In the genomic region with DNA sequence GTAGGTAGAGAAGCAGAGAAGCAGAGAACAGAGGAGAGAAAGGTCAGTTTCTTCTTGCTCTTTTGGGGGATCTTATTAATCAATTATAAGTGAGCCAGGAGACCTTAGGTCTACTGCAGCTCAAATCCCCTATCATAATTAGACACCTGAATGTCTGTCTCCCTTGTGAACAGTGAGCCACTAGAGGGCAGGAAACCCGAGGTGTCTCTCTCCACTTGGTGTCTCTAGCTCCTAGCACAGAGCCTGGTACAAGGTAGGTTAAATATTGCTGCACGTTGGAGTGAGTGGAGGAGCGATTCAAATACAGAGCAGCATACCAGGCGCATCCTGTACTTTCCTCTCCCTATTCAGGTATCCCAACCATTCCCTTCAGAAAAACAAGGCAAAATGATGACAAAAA, we compare ENCODE assay signal across 9 cellular contexts. TPM values are rescaled to one million over a fixed set of nuclear protein-coding genes. Genes with fewer than 3 reads are reported as not detected.
DNase-seq lines count a peak whose midpoint lies in the region; ATAC-seq and TF ChIP-seq lines count a peak whose summit lies in the region.
"Had no signal": no experiment of that assay in that cellular context is flagged by ENCODE, and none has a peak within 500 bp of the region (broad histone marks: within the 10 kb centered on the region; RNA-seq: fewer than 3 reads in every experiment).

No MANE protein-coding gene starts in this region.

- H2BK5ac ChIP-seq in H9 (ENCODE audit: insufficient read length, low read length): no peak overlapping the region

- no peak overlapping the region for H3K27ac Mint-ChIP-seq in H9

- no peak overlapping the region for H3T11ph ChIP-seq in H9 (ENCODE audit: low read length)

- no peaks in the 10 kb centered on the region; a peak in 1 of 5 replicates for H3K9me3 Mint-ChIP-seq in H9

- no peaks in the 10 kb centered on the region for H3K36me3 ChIP-seq in DND-41 (ENCODE audit: insufficient read depth, low read length)
- H3K36me3 ChIP-seq in RWPE2 (ENCODE audit: low read depth): no peaks in the 10 kb centered on the region
- no peaks in the 10 kb centered on the region for H3K36me3 ChIP-seq in effector memory CD4-positive, alpha-beta T cell (ENCODE audit: control insufficient read depth, insufficient read depth, low read length)

- H3K27ac ChIP-seq in DND-41 (ENCODE audit: low read length): no peak overlapping the region
- H3K27ac ChIP-seq in H9 (ENCODE audit: insufficient read length, low read depth, low read length): no peak overlapping the region
- no peak overlapping the region for H3K27ac ChIP-seq in RWPE2 (ENCODE audit: poor library complexity, severe bottlenecking)
- H3K27ac ChIP-seq in effector memory CD4-positive, alpha-beta T cell (ENCODE audit: insufficient read depth, low read length, poor library complexity, severe bottlenecking): no peak overlapping the region

- H2BK15ac ChIP-seq in H9 (ENCODE audit: low read depth, low read length): no peak overlapping the region

- H3K4me1 Mint-ChIP-seq in H9: peaks cover 21 to 25% of the 10 kb centered on the region in 2 experiments

- H3K4me3 Mint-ChIP-seq in H9: peak overlapping the region in 1 of 2 experiments; percentile 88; a peak in 2 of 5 replicates

- no peak overlapping the region for H2BK12ac ChIP-seq in H9 (ENCODE audit: insufficient read length, low read depth, low read length)

- H3K27me3 Mint-ChIP-seq in H9 (ENCODE audit: low read depth): peaks cover 92% of the 10 kb centered on the region

- no peak overlapping the region for H4K91ac ChIP-seq in H9 (ENCODE audit: insufficient read length, low read depth, low read length)

- no peak overlapping the region for H4K5ac ChIP-seq in H9 (ENCODE audit: insufficient read length, low read depth, low read length)

- no peak overlapping the region for H3K18ac ChIP-seq in H9 (ENCODE audit: insufficient read length, low read depth, low read length)

- no peak overlapping the region for H3K4ac ChIP-seq in H9 (ENCODE audit: low read depth, low read length)

- peaks cover 0 to 5% (median 2%) of the 10 kb centered on the region in 3 experiments; a peak in 4 of 7 replicates for H3K36me3 Mint-ChIP-seq in H9 (ENCODE audit: insufficient read depth in 1 of 3, low read depth in 3 of 3)

- no peak overlapping the region for H3K56ac ChIP-seq in H9 (ENCODE audit: insufficient read length, low read depth, low read length)

- no peak overlapping the region for H3K4me2 ChIP-seq in DND-41 (ENCODE audit: insufficient read depth, low read length)
- peak overlapping the region; percentile 72 for H3K4me2 ChIP-seq in H9 (ENCODE audit: insufficient read depth, insufficient read length, low read length)

- no peaks in the 10 kb centered on the region for H4K20me1 ChIP-seq in DND-41 (ENCODE audit: insufficient read depth, low read length)
- H4K20me1 ChIP-seq in H9 (ENCODE audit: control insufficient read depth, insufficient read depth, insufficient read length): no peaks in the 10 kb centered on the region

- H2BK120ac ChIP-seq in H9 (ENCODE audit: low read depth, low read length, poor library complexity, severe bottlenecking): no peak overlapping the region

- no peak overlapping the region for H3K9ac ChIP-seq in DND-41 (ENCODE audit: low read depth, low read length)
- no peak overlapping the region for H3K9ac ChIP-seq in H9 (ENCODE audit: extremely low read depth, insufficient read length, low read length)

- H3K4me3 ChIP-seq in DND-41 (ENCODE audit: low read depth in 1 of 2, low read length in 2 of 2) (no peak overlapping the region), RWPE2 (ENCODE audit: severe bottlenecking) (no peak overlapping the region)
- H3K4me3 ChIP-seq in effector memory CD4-positive, alpha-beta T cell (ENCODE audit: insufficient read depth, low read depth, low read length, poor library complexity, severe bottlenecking): no peak overlapping the region
- H3K4me3 ChIP-seq: lung had no signal

- H3K79me1 ChIP-seq in H9 (ENCODE audit: insufficient read depth, low read depth, low read length, poor library complexity, severe bottlenecking): no peaks in the 10 kb centered on the region

- no peaks in the 10 kb centered on the region for H3K27me3 ChIP-seq in DND-41 (ENCODE audit: insufficient read depth, low read length, poor library complexity)
- H3K27me3 ChIP-seq in H9 (ENCODE audit: insufficient read depth, low read length): peaks cover 19% of the 10 kb centered on the region
- H3K27me3 ChIP-seq in RWPE2 (ENCODE audit: insufficient read depth, poor library complexity, severe bottlenecking): peaks cover 97% of the 10 kb centered on the region
- H3K27me3 ChIP-seq in effector memory CD4-positive, alpha-beta T cell (replicated peaks; ENCODE audit: control insufficient read depth, insufficient read depth, low read length, poor library complexity, severe bottlenecking): peaks cover 14% of the 10 kb centered on the region

- H3K79me2 ChIP-seq in DND-41 (ENCODE audit: insufficient read depth, low read length) (no peaks in the 10 kb centered on the region), H9 (ENCODE audit: insufficient read depth, low read length) (no peaks in the 10 kb centered on the region)

- no peak overlapping the region for H3K23ac ChIP-seq in H9 (ENCODE audit: insufficient read length, low read depth, low read length)

- peaks cover 14% of the 10 kb centered on the region for H3K23me2 ChIP-seq in H9 (ENCODE audit: insufficient read length, low read depth, low read length, poor library complexity, severe bottlenecking)

- WGBS in H9 (ENCODE audit: extremely low coverage, insufficient read length, low lambda C conversion rate): no CpG with 5 or more reads among the region's 4 CpGs

- H2AFZ ChIP-seq in DND-41 (ENCODE audit: low read depth, low read length): no peak overlapping the region
- H2AFZ ChIP-seq in H9 (ENCODE audit: low read length): no peak overlapping the region

- no peak overlapping the region for H4K8ac ChIP-seq in H9 (replicated peaks; ENCODE audit: insufficient read length, low read depth, low read length)

- H3K4me1 ChIP-seq in DND-41 (ENCODE audit: insufficient read depth, low read length): no peaks in the 10 kb centered on the region
- H3K4me1 ChIP-seq in H9 (ENCODE audit: insufficient read depth, low read length): peaks cover 4% of the 10 kb centered on the region; the same call in 1 of the 2 replicates
- H3K4me1 ChIP-seq in RWPE2 (ENCODE audit: insufficient read depth, poor library complexity, severe bottlenecking): no peaks in the 10 kb centered on the region
- H3K4me1 ChIP-seq in effector memory CD4-positive, alpha-beta T cell (ENCODE audit: control insufficient read depth, insufficient read depth, low read length, poor library complexity, severe bottlenecking): no peaks in the 10 kb centered on the region

- no peak overlapping the region for H2BK20ac ChIP-seq in H9 (ENCODE audit: low read depth, low read length, poor library complexity, severe bottlenecking)

- DNase-seq in DND-41 (peak; percentile 11), H9 (peak; percentile 65), RWPE2 (ENCODE audit: low spot score) (no peak), iPS-NIHi11 (ENCODE audit: low spot score) (peak; percentile 47), AML-193 (lab: John Stamatoyannopoulos, UW) (no peak)
- DNase-seq in effector memory CD4-positive, alpha-beta T cell: no peak

- ATAC-seq in DND-41 (ENCODE audit: insufficient read depth, low read depth) (peak; percentile 45; the same call in 1 of the 3 replicates), RWPE2 (ENCODE audit: low read depth) (peak; percentile 56), HG03354 (IDR thresholded peaks at IDR 0.05; ENCODE audit: poor library complexity, severe bottlenecking, unreplicated experiment) (no peak), GM21390 (IDR thresholded peaks at IDR 0.05; ENCODE audit: unreplicated experiment) (no peak)

- no peaks in the 10 kb centered on the region for H3K9me3 ChIP-seq in DND-41 (ENCODE audit: insufficient read depth, low read length, severe bottlenecking)
- no peaks in the 10 kb centered on the region for H3K9me3 ChIP-seq in H9 (ENCODE audit: control insufficient read depth, low read depth, low read length)
- H3K9me3 ChIP-seq in RWPE2 (ENCODE audit: severe bottlenecking): no peaks in the 10 kb centered on the region
- H3K9me3 ChIP-seq in effector memory CD4-positive, alpha-beta T cell (ENCODE audit: control insufficient read depth, low read length): no peaks in the 10 kb centered on the region

- peak; percentile 40 for TF ChIP-seq CTCF in DND-41 (IDR thresholded peaks at IDR 0.05; ENCODE audit: borderline replicate concordance, extremely low read depth, low read length, poor library complexity, severe bottlenecking)
- TF ChIP-seq CTCF in H9 (conservative IDR thresholded peaks at IDR 0.05): peak; percentile 75
- peak; percentile 46 for TF ChIP-seq CTCF in RWPE2 (IDR thresholded peaks at IDR 0.05; ENCODE audit: poor library complexity, severe bottlenecking)

- no peak overlapping the region for H3K14ac ChIP-seq in H9 (ENCODE audit: insufficient read depth, low read length)

- H2AK5ac ChIP-seq in H9 (ENCODE audit: insufficient read length, low read length): no peak overlapping the region

RNA-seq across cellular contexts. Expression of gene ST8SIA2, which starts 2.0 kb away (rescaled TPM):
- 1.8 and 3.2 TPM in 2 replicates for total RNA-seq in H9 (2021)

Comparison
In these comparisons a context has a peak if more than half of its experiments do, and no peak if none do; other contexts are left out.
1. ATAC-seq: peak in DND-41 (single experiment) and RWPE2 (single experiment); none in HG03354 (single experiment) and GM21390 (single experiment).
2. DNase-seq: peak in DND-41 (single experiment), H9 (single experiment) and iPS-NIHi11 (single experiment); none in RWPE2 (single experiment), effector memory CD4-positive, alpha-beta T cell (0 of 3) and AML-193 (0 of 2).
3. Peak in every context shown above with its lines, with median percentiles within 50 percentile points of each other: CTCF ChIP-seq.